In the genomic region with DNA sequence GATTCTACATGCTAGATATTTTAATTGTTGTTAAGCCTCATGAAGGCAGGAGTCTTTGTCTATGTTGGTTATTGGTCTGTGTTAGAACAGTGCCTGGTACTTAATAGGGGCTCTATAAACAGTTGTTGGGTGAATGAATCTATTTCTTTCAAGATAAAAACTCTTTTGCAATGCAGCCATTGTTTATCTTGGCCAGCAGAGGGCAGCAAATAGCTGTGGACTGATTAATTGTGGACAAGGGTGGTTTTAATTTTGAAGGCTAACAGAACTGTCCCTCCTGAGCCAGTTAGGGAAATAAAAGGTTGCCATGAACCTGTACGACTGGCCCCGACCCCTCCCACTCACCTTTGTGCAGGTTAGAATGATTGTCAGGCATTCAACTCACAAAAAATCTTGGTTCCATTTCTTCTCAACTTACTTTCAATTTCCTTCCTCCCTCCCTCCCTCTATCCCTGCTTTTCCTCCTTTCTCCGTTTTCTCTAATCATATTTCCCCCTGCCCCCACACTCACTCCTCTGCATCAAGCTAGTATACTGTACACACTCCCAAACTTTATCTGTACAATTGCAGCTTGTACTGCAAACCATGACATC, we compare ENCODE assay signal across 8 cellular contexts.
DNase-seq lines count a peak whose midpoint lies in the region; ATAC-seq and TF ChIP-seq lines count a peak whose summit lies in the region.

No MANE protein-coding gene starts in this region.

- H3K4me1 ChIP-seq in Peyer's patch (peaks cover 0 to 10% (median 0%) of the 10 kb centered on the region in 4 donors), sigmoid colon (peaks cover 0 to 42% (median 30%) of the 10 kb centered on the region in 4 donors)

- in situ Hi-C loops in KBM-7 (cut with MboI; ENCODE audit: low pct_unique_long_range_greater_than_20kb, low sequenced_read_pairs) = loop anchor here (25.0 kb wide), 2 partner anchors 221 to 554 kb away; no protein-coding TSS in a partner anchor

- H3K36me3 ChIP-seq in Peyer's patch (no peaks in the 10 kb centered on the region), sigmoid colon (no peaks in the 10 kb centered on the region)

- H3K27me3 Mint-ChIP-seq in activated naive CD8-positive, alpha-beta T cell = peaks cover 1% of the 10 kb centered on the region

- TF ChIP-seq CTCF in Peyer's patch (IDR thresholded peaks at IDR 0.05) (peak; percentile 26 to 88 (median 84)), sigmoid colon (IDR thresholded peaks at IDR 0.05) (peak; percentile 79 to 87 (median 84))

- H3K27ac Mint-ChIP-seq in activated naive CD8-positive, alpha-beta T cell = no peak overlapping the region

- TF ChIP-seq EP300 in sigmoid colon (IDR thresholded peaks at IDR 0.05) = no peak

- H3K27me3 ChIP-seq in Peyer's patch (no peaks in the 10 kb centered on the region), sigmoid colon (no peaks in the 10 kb centered on the region)

- ATAC-seq in left cardiac atrium = peak in 1 of 2 donors; percentile 2
- no peak for ATAC-seq in HG03097 (IDR thresholded peaks at IDR 0.05; ENCODE audit: low FRiP score, unreplicated experiment)
- ATAC-seq in HG02571 (IDR thresholded peaks at IDR 0.05; ENCODE audit: unreplicated experiment) = no peak

- DNase-seq in Daoy (ENCODE audit: low read depth) (peak; percentile 52), KBM-7 (peak; percentile 32), Peyer's patch (peak in 2 of 3 donors; percentile 19 to 87), left cardiac atrium (peak; percentile 47), sigmoid colon (no peak)

- no peaks in the 10 kb centered on the region for H3K9me3 ChIP-seq in Peyer's patch
- no peaks in the 10 kb centered on the region for H3K9me3 ChIP-seq in sigmoid colon

- peak overlapping the region; percentile 72 for H3K4me3 Mint-ChIP-seq in activated naive CD8-positive, alpha-beta T cell

- 2 to 4% methylated on average over 3 of the region's 3 CpGs for WGBS in sigmoid colon, 2 donors

- H3K27ac ChIP-seq in Peyer's patch (no peak overlapping the region), sigmoid colon (peak overlapping the region in 2 of 4 donors; percentile 31 to 56)

- no peaks in the 10 kb centered on the region for H3K36me3 Mint-ChIP-seq in activated naive CD8-positive, alpha-beta T cell

- peak overlapping the region in 1 of 4 donors; percentile 43 for H3K4me3 ChIP-seq in Peyer's patch
- peak overlapping the region in 1 of 4 donors; percentile 33 for H3K4me3 ChIP-seq in sigmoid colon

- no peak for TF ChIP-seq POLR2A in Peyer's patch (IDR thresholded peaks at IDR 0.05)
- TF ChIP-seq POLR2A in sigmoid colon (IDR thresholded peaks at IDR 0.05) = no peak

- intact Hi-C loops in left cardiac atrium (cut with DNase I) = loop anchor here (1.0 to 5.0 kb wide), 5 partner anchors 204 to 326 kb away; no protein-coding TSS in a partner anchor
- intact Hi-C loops in sigmoid colon (cut with DNase I) = loop anchor here (1.0 to 10.0 kb wide), 3 partner anchors 226 to 432 kb away; partner anchors contain the start of genes DEPDC1 and GADD45A

- H3K4me1 Mint-ChIP-seq in activated naive CD8-positive, alpha-beta T cell (ENCODE audit: low read depth) = peaks cover 8% of the 10 kb centered on the region

- H3K9me3 Mint-ChIP-seq in activated naive CD8-positive, alpha-beta T cell (ENCODE audit: low read depth) = no peaks in the 10 kb centered on the region
